8 cellular contexts compared by ENCODE assay signal in genomic region chr9:122099271-122099869, GRCh38. TPM values are rescaled to one million over a fixed set of nuclear protein-coding genes. Genes with fewer than 3 reads are reported as not detected.
DNase-seq lines count a peak whose midpoint lies in the region; ATAC-seq, FAIRE-seq and TF ChIP-seq lines count a peak whose summit lies in the region.

No MANE protein-coding gene starts in this region.

- ATAC-seq in A549, result peak; percentile 81 to 92
- peak; percentile 67 for ATAC-seq in GM18867 (IDR thresholded peaks at IDR 0.05; ENCODE audit: unreplicated experiment)
- ATAC-seq in IMR-90 (ENCODE audit: low read depth), result peak; percentile 89
- ATAC-seq in stimulated activated naive B cell treated with anti-CD40 and anti-IgM and Interleukin-4, amounts not matched to agents 10 μg/mL and 1 μg/mL and 100 μg/mL, for 72 hours (replicated peaks), result peak; percentile 88 to 89

- dilution Hi-C loops in IMR-90 (cut with HindIII; ENCODE audit: low sequenced_read_pairs, unreplicated experiment), result no loop called here

- no peak overlapping the region for H3K27ac Mint-ChIP-seq in activated T-cell treated with anti-CD3 and anti-CD28 coated beads, Interleukin-2, amount 50 U/mL, for 24 hours
- H3K27ac Mint-ChIP-seq in nephron, result no peak overlapping the region
- no peak overlapping the region for H3K27ac Mint-ChIP-seq in stimulated activated naive B cell treated with anti-CD40 and anti-IgM and Interleukin-4, amounts not matched to agents 10 μg/mL and 1 μg/mL and 100 μg/mL, for 72 hours

- FAIRE-seq in A549 (lab: Jason Lieb, UNC), result no peak

- peak overlapping the region; percentile 73 for H2AFZ ChIP-seq in IMR-90 (replicated peaks; ENCODE audit: low read length, poor library complexity)

- H3K4me2 ChIP-seq in A549 (peak overlapping the region; percentile 17; the same call in 2 of the 3 replicates), IMR-90 (ENCODE audit: low read depth, low read length) (no peak overlapping the region)

- TF ChIP-seq EP300 in A549 (IDR thresholded peaks at IDR 0.05), result no peak

- H3K4ac ChIP-seq in IMR-90 (ENCODE audit: low read depth, low read length), result no peak overlapping the region

- H2BK120ac ChIP-seq in IMR-90 (ENCODE audit: low read depth, low read length), result no peak overlapping the region

- TF ChIP-seq CTCF in A549 (IDR thresholded peaks at IDR 0.05) (peak; percentile 89), IMR-90 (conservative IDR thresholded peaks at IDR 0.05; ENCODE audit: low read depth, low read length) (peak; percentile 86), Peyer's patch (IDR thresholded peaks at IDR 0.05) (peak; percentile 77 to 86 (median 82)), esophagus squamous epithelium (IDR thresholded peaks at IDR 0.05) (peak; percentile 82 to 87 (median 84)), nephron (IDR thresholded peaks at IDR 0.05; ENCODE audit: unreplicated experiment in 3 of 3) (peak; percentile 78 to 90 (median 85))

- no peak overlapping the region for H3K23ac ChIP-seq in IMR-90 (ENCODE audit: low read depth, low read length)

- DNase-seq in A549 (ENCODE audit: low read depth in 1 of 2, low spot score in 1 of 2), result peak; percentile 69 to 71
- DNase-seq in IMR-90, result peak; percentile 74
- peak; percentile 86 to 94 (median 87) for DNase-seq in Peyer's patch
- DNase-seq in activated T-cell treated with anti-CD3 and anti-CD28 coated beads, Interleukin-2, amount 50 U/mL, for 24 hours, result peak; percentile 85
- DNase-seq in esophagus squamous epithelium (lab: John Stamatoyannopoulos, UW), result peak; percentile 20
- DNase-seq in stimulated activated naive B cell treated with anti-CD40 and anti-IgM and Interleukin-4, amounts not matched to agents 10 μg/mL and 1 μg/mL and 100 μg/mL, for 72 hours, result peak; percentile 41

- H3K9me3 ChIP-seq in A549 (peaks cover 14% of the 10 kb centered on the region), IMR-90 (ENCODE audit: control insufficient read depth, insufficient read depth, low read length) (no peaks in the 10 kb centered on the region), Peyer's patch (no peaks in the 10 kb centered on the region), esophagus squamous epithelium (peaks cover 0 to 8% (median 0%) of the 10 kb centered on the region in 3 donors)

- H3K79me1 ChIP-seq in IMR-90 (ENCODE audit: low read depth in 1 of 2, low read length in 2 of 2), result no peaks in the 10 kb centered on the region

- no peak overlapping the region for H4K91ac ChIP-seq in IMR-90 (ENCODE audit: insufficient read depth, low read depth, low read length)

- no peak overlapping the region for H2AK5ac ChIP-seq in IMR-90 (ENCODE audit: low read depth, low read length)

- no peak overlapping the region for H3K4me3 ChIP-seq in A549
- no peak overlapping the region for H3K4me3 ChIP-seq in IMR-90 (ENCODE audit: insufficient read depth, low read depth, low read length)
- peak overlapping the region in 1 of 4 donors; percentile 26 for H3K4me3 ChIP-seq in Peyer's patch
- H3K4me3 ChIP-seq in esophagus squamous epithelium, result peak overlapping the region in 1 of 4 donors; percentile 15

- no peak overlapping the region for H3K14ac ChIP-seq in IMR-90 (replicated peaks; ENCODE audit: low read depth, low read length)

- no peak overlapping the region for H3K4me3 Mint-ChIP-seq in activated T-cell treated with anti-CD3 and anti-CD28 coated beads, Interleukin-2, amount 50 U/mL, for 24 hours
- peak overlapping the region in 1 of 3 experiments; percentile 36 for H3K4me3 Mint-ChIP-seq in nephron
- H3K4me3 Mint-ChIP-seq in stimulated activated naive B cell treated with anti-CD40 and anti-IgM and Interleukin-4, amounts not matched to agents 10 μg/mL and 1 μg/mL and 100 μg/mL, for 72 hours, result peak overlapping the region; percentile 42 to 55

- H3K36me3 ChIP-seq in IMR-90 (ENCODE audit: control insufficient read depth, insufficient read depth, low read length) (no peaks in the 10 kb centered on the region), Peyer's patch (no peaks in the 10 kb centered on the region), esophagus squamous epithelium (no peaks in the 10 kb centered on the region)

- H2BK5ac ChIP-seq in IMR-90 (ENCODE audit: low read depth, low read length, poor library complexity, severe bottlenecking), result no peak overlapping the region

- no peak overlapping the region for H3K18ac ChIP-seq in IMR-90 (ENCODE audit: low read depth, low read length)

- H3K9me1 ChIP-seq in IMR-90 (ENCODE audit: insufficient read depth, low read length), result no peaks in the 10 kb centered on the region

- POLR2A ChIA-PET in A549 (lab: Yijun Ruan, JAX) (interaction anchor here (1.1 to 1.3 kb wide), 2 partner anchors 9 to 24 kb away, joined by 3 read pairs; no protein-coding TSS in a partner anchor), IMR-90 (lab: Charles Lee; ENCODE audit: unreplicated experiment) (no interaction called here)

- no peak overlapping the region for H4K8ac ChIP-seq in IMR-90 (ENCODE audit: low read depth in 2 of 2, low read length in 2 of 2)

- H3K9me3 Mint-ChIP-seq in activated T-cell treated with anti-CD3 and anti-CD28 coated beads, Interleukin-2, amount 50 U/mL, for 24 hours, result peaks cover 6% of the 10 kb centered on the region
- H3K9me3 Mint-ChIP-seq in nephron, result peaks cover 7% of the 10 kb centered on the region
- H3K9me3 Mint-ChIP-seq in stimulated activated naive B cell treated with anti-CD40 and anti-IgM and Interleukin-4, amounts not matched to agents 10 μg/mL and 1 μg/mL and 100 μg/mL, for 72 hours, result peaks cover 6 to 11% of the 10 kb centered on the region in 2 donors

- in situ Hi-C loops in IMR-90 (cut with MboI; ENCODE audit: low sequenced_read_pairs), result loop anchor here (10.0 kb wide), 2 partner anchors 255 to 355 kb away; no protein-coding TSS in a partner anchor

- peaks cover 3% of the 10 kb centered on the region for H3K27me3 ChIP-seq in IMR-90 (ENCODE audit: control insufficient read depth, insufficient read depth, low read length)
- H3K27me3 ChIP-seq in Peyer's patch, result no peaks in the 10 kb centered on the region
- no peaks in the 10 kb centered on the region for H3K27me3 ChIP-seq in esophagus squamous epithelium

- H4K20me1 ChIP-seq in IMR-90 (ENCODE audit: insufficient read depth, low read length), result no peaks in the 10 kb centered on the region

- H2AK9ac ChIP-seq in IMR-90 (replicated peaks; ENCODE audit: low read depth, low read length, poor library complexity), result no peak overlapping the region

- intact Hi-C loops in IMR-90 (cut with micrococcal nuclease), result loop anchor here (1.0 to 10.0 kb wide), 7 partner anchors 24 to 715 kb away; no protein-coding TSS in a partner anchor
- intact Hi-C loops in esophagus squamous epithelium (cut with DNase I), result no loop called here

- TF ChIP-seq POLR2A in A549 (IDR thresholded peaks at IDR 0.05; ENCODE audit: low read length), result no peak
- TF ChIP-seq POLR2A in IMR-90 (IDR thresholded peaks at IDR 0.05; ENCODE audit: low read depth, low read length), result no peak
- TF ChIP-seq POLR2A in Peyer's patch (IDR thresholded peaks at IDR 0.05), result no peak
- TF ChIP-seq POLR2A in esophagus squamous epithelium (IDR thresholded peaks at IDR 0.05), result no peak

- BruUV-seq in IMR-90 (replicated peaks; lab: Mats Ljungman, UMichigan), result no TSS peak

- H3K56ac ChIP-seq in IMR-90 (ENCODE audit: extremely low read depth, insufficient read depth, low read length), result no peak overlapping the region

- no peak overlapping the region for H2BK15ac ChIP-seq in IMR-90 (ENCODE audit: low read depth, low read length)

- no peak overlapping the region for H2BK20ac ChIP-seq in IMR-90 (ENCODE audit: low read depth, low read length)

- H3K27me3 Mint-ChIP-seq in activated T-cell treated with anti-CD3 and anti-CD28 coated beads, Interleukin-2, amount 50 U/mL, for 24 hours, result peaks cover 18% of the 10 kb centered on the region
- peaks cover 30% of the 10 kb centered on the region for H3K27me3 Mint-ChIP-seq in nephron (ENCODE audit: low read depth)
- H3K27me3 Mint-ChIP-seq in stimulated activated naive B cell treated with anti-CD40 and anti-IgM and Interleukin-4, amounts not matched to agents 10 μg/mL and 1 μg/mL and 100 μg/mL, for 72 hours, result peaks cover 27 to 40% of the 10 kb centered on the region in 2 donors

- H3K36me3 Mint-ChIP-seq in activated T-cell treated with anti-CD3 and anti-CD28 coated beads, Interleukin-2, amount 50 U/mL, for 24 hours (ENCODE audit: low read depth), result no peaks in the 10 kb centered on the region
- H3K36me3 Mint-ChIP-seq in nephron (ENCODE audit: low read depth), result no peaks in the 10 kb centered on the region
- peaks cover 5 to 7% of the 10 kb centered on the region in 2 donors for H3K36me3 Mint-ChIP-seq in stimulated activated naive B cell treated with anti-CD40 and anti-IgM and Interleukin-4, amounts not matched to agents 10 μg/mL and 1 μg/mL and 100 μg/mL, for 72 hours

- H3K27ac ChIP-seq in A549 (no peak overlapping the region), IMR-90 (ENCODE audit: insufficient read depth, low read length) (no peak overlapping the region), Peyer's patch (no peak overlapping the region), esophagus squamous epithelium (no peak overlapping the region)

- CTCF ChIA-PET in A549 (lab: Yijun Ruan, JAX) (interaction anchor here (0.6 to 10.5 kb wide), 67 partner anchors 10 to 736 kb away, joined by 3 to 385 read pairs (median 4); partner anchors contain the start of genes MRRF and RBM18), IMR-90 (lab: Yijun Ruan, JAX) (interaction anchor here (0.6 to 2.6 kb wide), 19 partner anchors 8 to 553 kb away, joined by 3 to 37 read pairs (median 4); no protein-coding TSS in a partner anchor)

- TF ChIP-seq RAD21 in A549 (conservative IDR thresholded peaks at IDR 0.05 in 1 of 2, IDR thresholded peaks at IDR 0.05 in 1 of 2) (peak; percentile 82 to 84), IMR-90 (IDR thresholded peaks at IDR 0.05; ENCODE audit: low read length) (peak; percentile 82)

- no peak overlapping the region for H4K5ac ChIP-seq in IMR-90 (ENCODE audit: low read depth, low read length)

- H3K4me1 Mint-ChIP-seq in activated T-cell treated with anti-CD3 and anti-CD28 coated beads, Interleukin-2, amount 50 U/mL, for 24 hours (ENCODE audit: low read depth), result peaks cover 12% of the 10 kb centered on the region
- H3K4me1 Mint-ChIP-seq in nephron, result peaks cover 16% of the 10 kb centered on the region
- peaks cover 11 to 18% of the 10 kb centered on the region in 2 donors for H3K4me1 Mint-ChIP-seq in stimulated activated naive B cell treated with anti-CD40 and anti-IgM and Interleukin-4, amounts not matched to agents 10 μg/mL and 1 μg/mL and 100 μg/mL, for 72 hours

- no peak overlapping the region for H3K9ac ChIP-seq in IMR-90 (ENCODE audit: low read depth, low read length)

- 33% methylated on average over 16 of the region's 16 CpGs for WGBS in A549 (ENCODE audit: missing lambda C conversion rate)
- WGBS in IMR-90 (ENCODE audit: extremely low coverage in 2 of 2, insufficient read length in 1 of 2), 2 experiments, result 0% methylated on average over 2 of the region's 16 CpGs; no CpG with 5 or more reads in 1 of the 2 experiments
- WGBS in esophagus squamous epithelium, 2 donors, result 27 to 40% methylated on average over 16 of the region's 16 CpGs

- H3K4me1 ChIP-seq in A549 (no peaks in the 10 kb centered on the region), IMR-90 (ENCODE audit: control insufficient read depth, insufficient read depth, low read length) (no peaks in the 10 kb centered on the region; the same call in 1 of the 2 replicates), Peyer's patch (peaks cover 0 to 12% (median 0%) of the 10 kb centered on the region in 4 donors), esophagus squamous epithelium (peaks cover 0 to 15% (median 4%) of the 10 kb centered on the region in 3 donors)

RNA-seq across cellular contexts. Expression of gene TTLL11, which starts 6.3 kb away (rescaled TPM):
- polyA plus RNA-seq in A549 (2011; rRNA removed), result 2.6 and 3.0 TPM in 2 replicates
- polyA plus RNA-seq in A549 (2012; cell fraction: cytosol; rRNA removed), result 2.1 and 2.5 TPM in 2 replicates
- polyA plus RNA-seq in A549 (2012; cell fraction: nucleus; rRNA removed), result 2.0 and 2.6 TPM in 2 replicates
- 1.8 to 2.7 TPM (median 1.9 TPM) in 3 replicates for polyA plus RNA-seq in A549 (2017; fragmentation: RNase III; extraction: RNeasy Plus Mini Kit Qiagen cat#74134 plus additional on column Dnase treatment)
- polyA minus RNA-seq in A549 (2011; rRNA and poly(A)+ RNA removed), result 1.9 and 4.3 TPM in 2 replicates
- total RNA-seq in IMR-90 (2012; rRNA removed), result 2.0 and 2.5 TPM in 2 replicates
- 4.6 and 4.8 TPM in 2 replicates for polyA plus RNA-seq in IMR-90 (2012; rRNA removed)
- 2.9 and 3.1 TPM in 2 replicates for polyA plus RNA-seq in IMR-90 (2012; cell fraction: cytosol; rRNA removed)
- polyA plus RNA-seq in IMR-90 (2012; cell fraction: nucleus; rRNA removed; ENCODE audit: low replicate concordance), result 3.9 and 4.8 TPM in 2 replicates
- total RNA-seq in Peyer's patch, result 1 to 10 TPM; 3.0 to 9.9 (median 7.4) TPM
- total RNA-seq in esophagus squamous epithelium, result 10 to 100 TPM in 2 of 4 donors, 1 to 10 TPM in 2; 3.2 to 11.8 (median 9.0) TPM

Comparison
In these comparisons a context has a peak if more than half of its experiments do, and no peak if none do; other contexts are left out.
1. DNase-seq: peak in every context shown above with its lines; median percentile 87 in Peyer's patch; 85 in activated T-cell treated with anti-CD3 and anti-CD28 coated beads, Interleukin-2, amount 50 U/mL, for 24 hours; 74 in IMR-90; 70 in A549; 41 in stimulated activated naive B cell treated with anti-CD40 and anti-IgM and Interleukin-4, amounts not matched to agents 10 μg/mL and 1 μg/mL and 100 μg/mL, for 72 hours; 20 in esophagus squamous epithelium.